ENCODE assay signal across 25 cellular contexts in the genomic region with DNA sequence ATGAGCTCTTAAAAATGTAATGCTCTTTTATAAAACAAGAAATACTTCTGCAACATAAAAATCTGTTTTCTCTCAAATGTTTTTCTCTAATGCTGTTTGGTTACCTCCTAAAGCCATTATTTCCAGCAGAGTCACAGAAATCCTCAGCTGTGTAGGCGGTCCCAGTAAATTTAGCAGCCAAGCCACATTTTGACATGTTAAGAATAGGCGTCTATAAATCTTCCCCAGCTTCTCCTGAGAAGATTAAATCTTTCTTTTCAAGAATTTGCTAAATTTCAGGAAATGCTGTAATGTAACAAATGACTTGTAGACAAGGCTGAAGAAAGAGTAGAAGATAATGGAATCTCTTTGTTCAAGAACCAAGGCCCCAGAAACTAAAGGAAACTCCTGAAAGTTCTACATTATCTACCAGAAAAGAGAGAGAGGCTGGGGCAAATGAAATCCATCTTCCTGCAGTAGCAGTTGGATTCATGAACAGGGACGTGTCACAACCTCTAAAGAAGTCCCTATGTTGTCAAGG.
"Had no signal": no experiment of that assay in that cellular context is flagged by ENCODE, and none has a peak within 500 bp of the region (broad histone marks: within the 10 kb centered on the region; RNA-seq: fewer than 3 reads in every experiment).

No MANE protein-coding gene starts in this region.

- H3K27me3 Mint-ChIP-seq: activated naive CD8-positive, alpha-beta T cell treated with anti-CD3 and anti-CD28 coated beads for 36 hours; naive thymus-derived CD4-positive, alpha-beta T cell had no signal

- H3K36me3 Mint-ChIP-seq: activated naive CD8-positive, alpha-beta T cell treated with anti-CD3 and anti-CD28 coated beads for 36 hours; mesothelial cell of epicardium; naive thymus-derived CD4-positive, alpha-beta T cell had no signal

- H3K9me3 Mint-ChIP-seq: mesothelial cell of epicardium had no signal

- ATAC-seq: activated CD4-positive, CD25-positive, alpha-beta regulatory T cell treated with anti-CD3 and anti-CD28 coated beads, Interleukin-2, amount 50 U/mL, for 24 hours; gastrocnemius medialis; left ventricle myocardium superior; naive thymus-derived CD4-positive, alpha-beta T cell; right cardiac atrium had no signal

- DNase-seq: activated CD4-positive, alpha-beta T cell treated with anti-CD3 and anti-CD28 coated beads for 48 hours; activated CD4-positive, alpha-beta T cell treated with anti-CD3 and anti-CD28 coated beads, Interleukin-2, amount 50 U/mL, for 48 hours; activated CD8-positive, alpha-beta memory T cell treated with anti-CD3 and anti-CD28 coated beads for 24 hours; activated effector memory CD4-positive, alpha-beta T cell treated with anti-CD3 and anti-CD28 coated beads, Interleukin-2, amount 50 U/mL, for 16 hours; activated naive CD4-positive, alpha-beta T cell treated with anti-CD3 and anti-CD28 coated beads for 36 hours; activated naive CD8-positive, alpha-beta T cell treated with anti-CD3 and anti-CD28 coated beads for 36 hours; adrenal gland; central memory CD4-positive, alpha-beta T cell; gastrocnemius medialis; glutamatergic neuron; islet precursor cell; left ventricle myocardium superior; mammary epithelial cell; naive thymus-derived CD4-positive, alpha-beta T cell; right cardiac atrium; spleen; stimulated activated naive CD4-positive, alpha-beta T cell; testis; transverse colon; WERI-Rb-1 had no signal

- H3K27ac Mint-ChIP-seq: activated naive CD4-positive, alpha-beta T cell treated with anti-CD3 and anti-CD28 coated beads for 36 hours; activated naive CD8-positive, alpha-beta T cell treated with anti-CD3 and anti-CD28 coated beads for 36 hours; activated T-helper 1 cell treated with anti-CD3 and anti-CD28 coated beads, Interleukin-12 subunit alpha, Interleukin-12 subunit beta, Interleukin-2, Interleukin-4 antibody, amounts not matched to agents 30 ng/mL and 10 ng/mL and 1 ng/mL, durations not matched to agents 14 hours and 24 hours and 36 hours; mesothelial cell of epicardium; naive thymus-derived CD4-positive, alpha-beta T cell had no signal

- H3K4me1 Mint-ChIP-seq: activated naive CD8-positive, alpha-beta T cell treated with anti-CD3 and anti-CD28 coated beads for 36 hours; naive thymus-derived CD4-positive, alpha-beta T cell had no signal

- FAIRE-seq: urothelium cell line had no signal

- H3K4me3 Mint-ChIP-seq: activated naive CD4-positive, alpha-beta T cell treated with anti-CD3 and anti-CD28 coated beads for 36 hours; activated naive CD8-positive, alpha-beta T cell treated with anti-CD3 and anti-CD28 coated beads for 36 hours; activated T-helper 1 cell treated with anti-CD3 and anti-CD28 coated beads, Interleukin-12 subunit alpha, Interleukin-12 subunit beta, Interleukin-2, Interleukin-4 antibody, amounts not matched to agents 30 ng/mL and 10 ng/mL and 1 ng/mL, durations not matched to agents 14 hours and 24 hours and 36 hours; mesothelial cell of epicardium; naive thymus-derived CD4-positive, alpha-beta T cell had no signal

- H3K27ac ChIP-seq: adrenal gland, ascending aorta, gastrocnemius medialis, spleen, testis, transverse colon, WERI-Rb-1 had no signal
